17 cellular contexts compared by ENCODE assay signal in genomic region chr2:10087360-10087759, GRCh38. TPM values are rescaled to one million over a fixed set of nuclear protein-coding genes. Genes with fewer than 3 reads are reported as not detected.
DNase-seq lines count a peak whose midpoint lies in the region; TF ChIP-seq lines count a peak whose summit lies in the region.
"Had no signal": no experiment of that assay in that cellular context is flagged by ENCODE, and none has a peak within 500 bp of the region (broad histone marks: within the 10 kb centered on the region; RNA-seq: fewer than 3 reads in every experiment).

No MANE protein-coding gene starts in this region.

- H3K36me3 ChIP-seq in HEK293 (ENCODE audit: control insufficient read depth in 2 of 2, insufficient read depth in 1 of 2, low read length in 2 of 2), result no peaks in the 10 kb centered on the region

- H3K9me3 Mint-ChIP-seq in osteocyte (ENCODE audit: unreplicated experiment), result no peaks in the 10 kb centered on the region
- peaks cover 10% of the 10 kb centered on the region for H3K9me3 Mint-ChIP-seq in HFFc6

- no peaks in the 10 kb centered on the region for H3K36me3 Mint-ChIP-seq in osteocyte (ENCODE audit: unreplicated experiment)
- peaks cover 5% of the 10 kb centered on the region for H3K36me3 Mint-ChIP-seq in HFFc6 (ENCODE audit: low read depth)

- POLR2A ChIA-PET in HEK293 (lab: Yijun Ruan, JAX), result no interaction called here

- peak overlapping the region; percentile 35 for H3K27ac Mint-ChIP-seq in osteocyte (ENCODE audit: unreplicated experiment)
- no peak overlapping the region for H3K27ac Mint-ChIP-seq in HFFc6

- CTCF ChIA-PET in HEK293 (lab: Yijun Ruan, JAX), result interaction anchor here (0.7 to 6.5 kb wide), 3 partner anchors 10 to 291 kb away, joined by 4 to 46 read pairs (median 14); no protein-coding TSS in a partner anchor

- no peak overlapping the region for H3K4me3 ChIP-seq in HEK293 (ENCODE audit: low read depth, low read length)

- peak; percentile 23 for DNase-seq in NCI-H2171 treated with DMSO at 0.1 percent for 48 hours (lab: John Stamatoyannopoulos, UW)
- no peak for DNase-seq in NCI-H2171 (lab: John Stamatoyannopoulos, UW)
- DNase-seq in cerebellum (ENCODE audit: low spot score), result peak; percentile 32
- no peak for DNase-seq in osteocyte (ENCODE audit: extremely low spot score, unreplicated experiment)
- no peak for DNase-seq in SW 1271 (lab: John Stamatoyannopoulos, UW)
- DNase-seq in NOMO-1 (lab: John Stamatoyannopoulos, UW; ENCODE audit: unreplicated experiment in 2 of 2), result no peak
- no peak for DNase-seq in HFFc6
- DNase-seq: C1 segment of cervical spinal cord, GOT3, MV-4-11, NCI-H2029 treated with DMSO at 0.1 percent for 48 hours, NCI-H2227 treated with DMSO at 0.1 percent for 48 hours, NCI-H526, Right ventricle myocardium superior had no signal

- H3K4me1 ChIP-seq in HEK293 (ENCODE audit: control insufficient read depth, insufficient read depth, low read length), result 0 out of 2 replicates have a peak, but pooled peaks cover 11% of the 10 kb centered on the region

- no peaks in the 10 kb centered on the region for H3K9me3 ChIP-seq in HEK293 (ENCODE audit: control insufficient read depth, insufficient read depth, low read depth, low read length)

- H3K27ac ChIP-seq in HEK293 (ENCODE audit: extremely low read depth, low read depth, low read length), result no peak overlapping the region
- H3K27ac ChIP-seq: KMS-11 had no signal

- H3K4me3 Mint-ChIP-seq in osteocyte (ENCODE audit: unreplicated experiment) (no peak overlapping the region), HFFc6 (no peak overlapping the region)

- H3K4me1 Mint-ChIP-seq in osteocyte (ENCODE audit: unreplicated experiment) (peaks cover 19% of the 10 kb centered on the region), HFFc6 (ENCODE audit: low read depth) (peaks cover 16% of the 10 kb centered on the region)

- H3K27me3 Mint-ChIP-seq in osteocyte (ENCODE audit: unreplicated experiment), result peaks cover 36% of the 10 kb centered on the region
- peaks cover 66% of the 10 kb centered on the region for H3K27me3 Mint-ChIP-seq in HFFc6 (ENCODE audit: insufficient read depth)

- TF ChIP-seq CTCF in HEK293 (tag by site-specific recombination; IDR thresholded peaks at IDR 0.05), result no peak
- TF ChIP-seq CTCF in osteocyte (IDR thresholded peaks at IDR 0.05), result no peak
- TF ChIP-seq CTCF in HFFc6 (IDR thresholded peaks at IDR 0.05), result no peak

TF ChIP-seq in HEK293, 187 proteins besides CTCF, POLR2A, EP300 and RAD21 (continues in another document):
- TF ChIP-seq ZNF280D (tag by site-specific recombination; IDR thresholded peaks at IDR 0.05) (no peak), ZNF354C (tag by site-specific recombination; IDR thresholded peaks at IDR 0.05; ENCODE audit: borderline replicate concordance, low read depth) (no peak), GLIS1 (tag by site-specific recombination; IDR thresholded peaks at IDR 0.05) (peak; percentile 69), PRDM4 (tag by site-specific recombination; IDR thresholded peaks at IDR 0.05) (no peak), ZNF837 (tag by site-specific recombination; IDR thresholded peaks at IDR 0.05) (no peak), ZEB2 (tag by site-specific recombination; IDR thresholded peaks at IDR 0.05) (no peak), ZNF768 (tag by site-specific recombination; IDR thresholded peaks at IDR 0.05) (no peak), ZNF610 (tag by site-specific recombination; IDR thresholded peaks at IDR 0.05; ENCODE audit: borderline replicate concordance) (no peak), BCL6B (tag by site-specific recombination; IDR thresholded peaks at IDR 0.05) (no peak), PATZ1 (tag by site-specific recombination; IDR thresholded peaks at IDR 0.05) (no peak), ZNF596 (tag by site-specific recombination; IDR thresholded peaks at IDR 0.05) (no peak), ZNF785 (tag by site-specific recombination; IDR thresholded peaks at IDR 0.05) (no peak), SCRT1 (tag by site-specific recombination; IDR thresholded peaks at IDR 0.05; ENCODE audit: borderline replicate concordance) (no peak), ZIC2 (tag by site-specific recombination; IDR thresholded peaks at IDR 0.05) (peak; percentile 50), BCL11B (tag by site-specific recombination; IDR thresholded peaks at IDR 0.05; ENCODE audit: low read depth) (no peak), SCRT2 (tag by site-specific recombination; IDR thresholded peaks at IDR 0.05) (0 out of 2 replicates have a peak, but pooled peaks have one; percentile 9)

RNA-seq across cellular contexts. Expression of gene CYS1, which starts 7.1 kb away (rescaled TPM):
- total RNA-seq in cerebellum (0.45 TPM), osteocyte (5.1 and 5.5 TPM in 2 replicates)
- total RNA-seq in HFFc6 (2021; fragmentation: NEBNext Ultra II Directional; extraction: Animal tissue kit (Norgen Biotek cat#: 25700)), result 1 to 10 TPM in 4 of 6 experiments, under 1 TPM in 2; 0.24 to 2.0 (median 1.4) TPM
- total RNA-seq: A673 had no signal

RNA-seq across cellular contexts. Expression of gene RRM2, which starts 35.2 kb away (rescaled TPM):
- 18.6 TPM for total RNA-seq in cerebellum
- total RNA-seq in osteocyte, result 28.3 and 33.6 TPM in 2 replicates
- total RNA-seq in HFFc6 (2021; fragmentation: NEBNext Ultra II Directional; extraction: Animal tissue kit (Norgen Biotek cat#: 25700)), result 100 to 1,000 TPM in 5 of 6 experiments, 10 to 100 TPM in 1; 76.4 to 179 (median 158) TPM

RNA-seq across cellular contexts. Expression of gene KLF11, which starts 44.0 kb away (rescaled TPM):
- total RNA-seq in cerebellum (10.7 TPM), osteocyte (15.9 and 17.4 TPM in 2 replicates)
- 1 to 10 TPM; 2.8 to 3.9 (median 3.6) TPM for total RNA-seq in HFFc6 (2021; fragmentation: NEBNext Ultra II Directional; extraction: Animal tissue kit (Norgen Biotek cat#: 25700))

Comparison
In these comparisons a context has a peak if more than half of its experiments do, and no peak if none do; other contexts are left out.
1. DNase-seq: peak in NCI-H2171 treated with DMSO at 0.1 percent for 48 hours (single experiment) and cerebellum (single experiment); none in NCI-H2171 (single experiment), osteocyte (single experiment), SW 1271 (0 of 2), NOMO-1 (0 of 2) and HFFc6 (single experiment).